In genomic region chr19:2768365-2769132, GRCh38 we compare ENCODE assay signal across 25 cellular contexts. TPM values are rescaled to one million over a fixed set of nuclear protein-coding genes. Genes with fewer than 3 reads are reported as not detected.
A peak's percentile ranks its signal among the peaks of the same experiment; 100 is the strongest.
DNase-seq lines count a peak whose midpoint lies in the region; ATAC-seq, FAIRE-seq and TF ChIP-seq lines count a peak whose summit lies in the region.
"Had no signal": no experiment of that assay in that cellular context is flagged by ENCODE, and none has a peak within 500 bp of the region (broad histone marks: within the 10 kb centered on the region; RNA-seq: fewer than 3 reads in every experiment).

No MANE protein-coding gene starts in this region.

- H3K4me3 Mint-ChIP-seq in natural killer cell treated with Interleukin-12 subunit alpha and Interleukin-12 subunit beta and Interleukin-15 and Interleukin-18, amount 100 ng/mL, for 72 hours, result no peak overlapping the region
- no peak overlapping the region for H3K4me3 Mint-ChIP-seq in natural killer cell
- no peak overlapping the region for H3K4me3 Mint-ChIP-seq in dendritic cell treated with granulocyte-macrophage colony-stimulating factor and Interleukin-4, amounts not matched to agents 40 ng/mL and 50 ng/mL, for 4 days
- no peak overlapping the region for H3K4me3 Mint-ChIP-seq in chondrocyte (ENCODE audit: unreplicated experiment)
- H3K4me3 Mint-ChIP-seq: CD4-positive, CD25-positive, alpha-beta regulatory T cell had no signal

- TF ChIP-seq RAD21 in HepG2 (CRISPR knock-in tag; IDR thresholded peaks at IDR 0.05), result no peak

- no peaks in the 10 kb centered on the region for H3K9me3 ChIP-seq in HepG2 (ENCODE audit: low read length)
- H3K9me3 ChIP-seq in BE2C, result no peaks in the 10 kb centered on the region
- no peaks in the 10 kb centered on the region for H3K9me3 ChIP-seq in mammary epithelial cell (replicated peaks; ENCODE audit: insufficient read depth, low read length)

- DNase-seq in natural killer cell treated with Interleukin-12 subunit alpha and Interleukin-12 subunit beta and Interleukin-15 and Interleukin-18, amount 100 ng/mL, for 72 hours (ENCODE audit: low spot score), result peak; percentile 56
- DNase-seq in natural killer cell, result no peak
- DNase-seq in HepG2 (ENCODE audit: low spot score), result no peak
- no peak for DNase-seq in BE2C
- DNase-seq in chondrocyte (ENCODE audit: low spot score), result no peak
- no peak for DNase-seq in NCI-H2081 treated with DMSO at 0.1 percent for 48 hours (lab: John Stamatoyannopoulos, UW)
- no peak for DNase-seq in mammary epithelial cell
- DNase-seq: CD4-positive, CD25-positive, alpha-beta regulatory T cell; DND-41; KG1; NCI-H1092; NCI-H1436; NCI-H1930; NCI-H226; NCI-H510A treated with DMSO at 0.1 percent for 48 hours; NCI-H748 treated with DMSO at 0.1 percent for 48 hours; PC-9; RPMI8226; SHP77 had no signal

- no peaks in the 10 kb centered on the region for H3K36me3 Mint-ChIP-seq in natural killer cell treated with Interleukin-12 subunit alpha and Interleukin-12 subunit beta and Interleukin-15 and Interleukin-18, amount 100 ng/mL, for 72 hours
- H3K36me3 Mint-ChIP-seq in natural killer cell, result no peaks in the 10 kb centered on the region
- peaks cover 74% of the 10 kb centered on the region for H3K36me3 Mint-ChIP-seq in dendritic cell treated with granulocyte-macrophage colony-stimulating factor and Interleukin-4, amounts not matched to agents 40 ng/mL and 50 ng/mL, for 4 days (ENCODE audit: low read depth)
- H3K36me3 Mint-ChIP-seq in chondrocyte (ENCODE audit: low read depth), result peaks cover 2% of the 10 kb centered on the region

- H3K27ac Mint-ChIP-seq in natural killer cell treated with Interleukin-12 subunit alpha and Interleukin-12 subunit beta and Interleukin-15 and Interleukin-18, amount 100 ng/mL, for 72 hours, result no peak overlapping the region
- no peak overlapping the region for H3K27ac Mint-ChIP-seq in natural killer cell
- peak overlapping the region; percentile 10 for H3K27ac Mint-ChIP-seq in dendritic cell treated with granulocyte-macrophage colony-stimulating factor and Interleukin-4, amounts not matched to agents 40 ng/mL and 50 ng/mL, for 4 days
- H3K27ac Mint-ChIP-seq in chondrocyte (ENCODE audit: unreplicated experiment), result no peak overlapping the region

- intact Hi-C loops in natural killer cell (cut with micrococcal nuclease) (no loop called here), HepG2 (cut with micrococcal nuclease; ENCODE audit: unreplicated experiment) (no loop called here), mammary epithelial cell (cut with micrococcal nuclease) (no loop called here)
- intact Hi-C loops in dendritic cell treated with granulocyte-macrophage colony-stimulating factor and Interleukin-4, amounts not matched to agents 40 ng/mL and 50 ng/mL, for 4 days (cut with micrococcal nuclease), result no loop called here

- H3K4me1 ChIP-seq in HepG2 (ENCODE audit: insufficient read depth, low read length) (no peaks in the 10 kb centered on the region), BE2C (no peaks in the 10 kb centered on the region), mammary epithelial cell (ENCODE audit: insufficient read depth, low read length) (no peaks in the 10 kb centered on the region)

- peaks cover 19% of the 10 kb centered on the region; the same call in 1 of the 2 replicates for H4K20me1 ChIP-seq in HepG2 (ENCODE audit: insufficient read depth, low read length)
- H4K20me1 ChIP-seq in mammary epithelial cell (ENCODE audit: insufficient read depth, low read length), result peaks cover 4% of the 10 kb centered on the region

- H3K9me3 Mint-ChIP-seq in natural killer cell treated with Interleukin-12 subunit alpha and Interleukin-12 subunit beta and Interleukin-15 and Interleukin-18, amount 100 ng/mL, for 72 hours, result no peaks in the 10 kb centered on the region
- H3K9me3 Mint-ChIP-seq in natural killer cell (no peaks in the 10 kb centered on the region), chondrocyte (ENCODE audit: low read depth) (no peaks in the 10 kb centered on the region)
- no peaks in the 10 kb centered on the region for H3K9me3 Mint-ChIP-seq in dendritic cell treated with granulocyte-macrophage colony-stimulating factor and Interleukin-4, amounts not matched to agents 40 ng/mL and 50 ng/mL, for 4 days

- no peak overlapping the region for H3K27ac ChIP-seq in HepG2 (ENCODE audit: extremely low read length, insufficient read depth, low read length)
- no peak overlapping the region for H3K27ac ChIP-seq in mammary epithelial cell (ENCODE audit: insufficient read depth, low read depth, low read length)
- H3K27ac ChIP-seq: HL-60, PC-9 had no signal

- H3K4me2 ChIP-seq in HepG2 (ENCODE audit: low read depth, low read length), result no peak overlapping the region
- no peak overlapping the region for H3K4me2 ChIP-seq in mammary epithelial cell (ENCODE audit: insufficient read depth, low read depth, low read length)
- H3K4me2 ChIP-seq: PC-9 had no signal

- no peak for TF ChIP-seq POLR2A in HepG2 (IDR thresholded peaks at IDR 0.05; ENCODE audit: insufficient read depth in 1 of 2, low read depth in 2 of 2, low read length in 2 of 2)

- 97% methylated on average over 24 of the region's 29 CpGs for WGBS in HepG2 (ENCODE audit: low lambda C conversion rate)
- WGBS in mammary epithelial cell (ENCODE audit: low coverage, missing lambda C conversion rate), result 94% methylated on average over 19 of the region's 29 CpGs

- H3K9ac ChIP-seq in HepG2 (ENCODE audit: insufficient read depth, low read depth, low read length) (no peak overlapping the region), mammary epithelial cell (ENCODE audit: insufficient read depth, low read length) (no peak overlapping the region)

- CTCF ChIA-PET in HepG2 (lab: Yijun Ruan, JAX; ENCODE audit: low intra/inter-chr PET ratio, low total read pairs), result no interaction called here
- CTCF ChIA-PET in mammary epithelial cell (lab: Charles Lee; ENCODE audit: low non-redundant PET), result no interaction called here

- peaks cover 21 to 52% of the 10 kb centered on the region in 2 experiments; a peak in 4 of 5 replicates for H3K36me3 ChIP-seq in HepG2 (replicated peaks in 1 of 2; ENCODE audit: control insufficient read depth in 1 of 2, insufficient read depth in 2 of 2, low read length in 2 of 2)
- peaks cover 75% of the 10 kb centered on the region for H3K36me3 ChIP-seq in BE2C
- peaks cover 2% of the 10 kb centered on the region for H3K36me3 ChIP-seq in mammary epithelial cell (ENCODE audit: insufficient read depth, low read length)

- TF ChIP-seq EP300 in HepG2 (IDR thresholded peaks at IDR 0.05; ENCODE audit: low read depth in 2 of 2, low read length in 2 of 2), result no peak
- TF ChIP-seq EP300 in HepG2 (CRISPR knock-in tag; IDR thresholded peaks at IDR 0.05; ENCODE audit: borderline replicate concordance), result no peak

- peaks cover 6 to 7% of the 10 kb centered on the region in 2 donors for H3K4me1 Mint-ChIP-seq in natural killer cell treated with Interleukin-12 subunit alpha and Interleukin-12 subunit beta and Interleukin-15 and Interleukin-18, amount 100 ng/mL, for 72 hours (ENCODE audit: low read depth in 2 of 2)
- peaks cover 5 to 12% of the 10 kb centered on the region in 2 donors for H3K4me1 Mint-ChIP-seq in natural killer cell
- peaks cover 35% of the 10 kb centered on the region for H3K4me1 Mint-ChIP-seq in dendritic cell treated with granulocyte-macrophage colony-stimulating factor and Interleukin-4, amounts not matched to agents 40 ng/mL and 50 ng/mL, for 4 days (ENCODE audit: low read depth)
- H3K4me1 Mint-ChIP-seq in chondrocyte (ENCODE audit: low read depth), result peaks cover 2% of the 10 kb centered on the region

- peaks cover 38% of the 10 kb centered on the region for H3K79me2 ChIP-seq in HepG2 (ENCODE audit: insufficient read depth, low read length)
- peaks cover 62% of the 10 kb centered on the region for H3K79me2 ChIP-seq in mammary epithelial cell (ENCODE audit: insufficient read depth, low read length)

- BruUV-seq in HepG2 (replicated peaks; lab: Mats Ljungman, UMichigan), result no TSS peak
- BruUV-seq in mammary epithelial cell (replicated peaks; lab: Mats Ljungman, UMichigan), result no TSS peak

- dilution Hi-C loops in mammary epithelial cell (cut with HindIII; ENCODE audit: low sequenced_read_pairs), result no loop called here

- TF ChIP-seq CTCF in natural killer cell (IDR thresholded peaks at IDR 0.05), result no peak
- TF ChIP-seq CTCF in HepG2 (CRISPR knock-in tag; IDR thresholded peaks at IDR 0.05), result no peak
- no peak for TF ChIP-seq CTCF in BE2C (IDR thresholded peaks at IDR 0.05; ENCODE audit: low read depth, low read length)
- TF ChIP-seq CTCF in chondrocyte (IDR thresholded peaks at IDR 0.05), result no peak
- TF ChIP-seq CTCF in mammary epithelial cell (conservative IDR thresholded peaks at IDR 0.05 in 1 of 2, IDR thresholded peaks at IDR 0.05 in 1 of 2; ENCODE audit: extremely low read depth in 1 of 2, insufficient read depth in 1 of 2, low read depth in 1 of 2, low read length in 2 of 2), result no peak

- POLR2A ChIA-PET in HepG2 (lab: Yijun Ruan, JAX), result no interaction called here

- H3K27me3 ChIP-seq in HepG2 (ENCODE audit: control insufficient read depth in 1 of 2, insufficient read depth in 2 of 2, low read length in 2 of 2) (no peaks in the 10 kb centered on the region), BE2C (no peaks in the 10 kb centered on the region), mammary epithelial cell (ENCODE audit: insufficient read depth, low read length) (no peaks in the 10 kb centered on the region)

- no peak overlapping the region for H2AFZ ChIP-seq in HepG2 (ENCODE audit: low read length)
- H2AFZ ChIP-seq in mammary epithelial cell (ENCODE audit: low read depth, low read length), result no peak overlapping the region
- H2AFZ ChIP-seq: PC-9 had no signal

- in situ Hi-C loops in HepG2 (cut with HindIII; ENCODE audit: extremely low pct_ligation_motif_present, low pct_unique_long_range_greater_than_20kb), result no loop called here
- in situ Hi-C loops in mammary epithelial cell (cut with MboI; ENCODE audit: low sequenced_read_pairs in 2 of 2), result no loop called here

- no peak for ATAC-seq in natural killer cell treated with Interleukin-12 subunit alpha and Interleukin-12 subunit beta and Interleukin-15 and Interleukin-18, amount 100 ng/mL, for 72 hours
- ATAC-seq in natural killer cell (no peak), HepG2 (no peak; the same call in 2 of the 3 replicates)

- no peaks in the 10 kb centered on the region for H3K27me3 Mint-ChIP-seq in natural killer cell treated with Interleukin-12 subunit alpha and Interleukin-12 subunit beta and Interleukin-15 and Interleukin-18, amount 100 ng/mL, for 72 hours
- no peaks in the 10 kb centered on the region for H3K27me3 Mint-ChIP-seq in natural killer cell (ENCODE audit: low read depth in 2 of 2)
- no peaks in the 10 kb centered on the region for H3K27me3 Mint-ChIP-seq in dendritic cell treated with granulocyte-macrophage colony-stimulating factor and Interleukin-4, amounts not matched to agents 40 ng/mL and 50 ng/mL, for 4 days
- no peaks in the 10 kb centered on the region for H3K27me3 Mint-ChIP-seq in chondrocyte (ENCODE audit: low read depth)
- H3K27me3 Mint-ChIP-seq: CD4-positive, CD25-positive, alpha-beta regulatory T cell had no signal

- no peak overlapping the region for H3K4me3 ChIP-seq in HepG2 (replicated peaks in 1 of 3; ENCODE audit: insufficient read depth in 1 of 3, low read depth in 2 of 3, low read length in 3 of 3)
- no peak overlapping the region for H3K4me3 ChIP-seq in BE2C (ENCODE audit: low read depth, low read length)
- no peak overlapping the region for H3K4me3 ChIP-seq in mammary epithelial cell (replicated peaks in 1 of 3; ENCODE audit: insufficient read depth in 1 of 3, low read depth in 2 of 3, low read length in 3 of 3)
- H3K4me3 ChIP-seq: PC-9 had no signal

- no peak for FAIRE-seq in HepG2 (lab: Jason Lieb, UNC)
- FAIRE-seq: A204.1, GM12892, H54 had no signal

RNA-seq across cellular contexts. Expression of gene SGTA, which starts 14.5 kb away (rescaled TPM):
- total RNA-seq in natural killer cell treated with Interleukin-12 subunit alpha and Interleukin-12 subunit beta and Interleukin-15 and Interleukin-18, amount 100 ng/mL, for 72 hours, result 100 to 1,000 TPM in 1 of 2 donors, 10 to 100 TPM in 1; 61.1 to 107 TPM
- total RNA-seq in natural killer cell, result 10 to 100 TPM; 35.2 to 38.1 (median 36.2) TPM
- 47.4 and 47.5 TPM in 2 replicates for total RNA-seq in HepG2 (2016; rRNA removed; fragmentation: Illumina TruSeq; extraction: Trizol)
- total RNA-seq in HepG2 (2016; cell fraction: cytosol; rRNA removed; fragmentation: Illumina TruSeq; extraction: Trizol; ENCODE audit: low read depth), result 15.4 and 15.7 TPM in 2 replicates
- 38.4 and 51.3 TPM in 2 replicates for total RNA-seq in HepG2 (2016; cell fraction: insoluble cytoplasmic fraction; rRNA removed; fragmentation: Illumina TruSeq; extraction: Trizol)
- 36.5 and 39.1 TPM in 2 replicates for total RNA-seq in HepG2 (2016; cell fraction: membrane; rRNA removed; fragmentation: Illumina TruSeq; extraction: Trizol)
- total RNA-seq in HepG2 (2016; cell fraction: nucleus; rRNA removed; fragmentation: Illumina TruSeq; extraction: Trizol), result 22.7 and 29.7 TPM in 2 replicates
- polyA plus RNA-seq in HepG2 (2011; rRNA removed), result 43.0 and 43.9 TPM in 2 replicates
- 36.5 and 53.7 TPM in 2 replicates for polyA plus RNA-seq in HepG2 (2011; cell fraction: cytosol; rRNA removed)
- 91.7 and 100.0 TPM in 2 replicates for polyA plus RNA-seq in HepG2 (2011; cell fraction: nucleus; rRNA removed)
- 31.5 and 46.4 TPM in 2 replicates for polyA plus RNA-seq in HepG2 (2012)
- 19.4 and 21.9 TPM in 2 replicates for polyA plus RNA-seq in HepG2 (2016; cell fraction: cytosol; fragmentation: Illumina TruSeq; extraction: Trizol; ENCODE audit: low read depth)
- polyA plus RNA-seq in HepG2 (2016; cell fraction: insoluble cytoplasmic fraction; fragmentation: Illumina TruSeq; extraction: Trizol; ENCODE audit: low read depth), result 59.1 and 69.1 TPM in 2 replicates
- polyA plus RNA-seq in HepG2 (2016; cell fraction: membrane; fragmentation: Illumina TruSeq; extraction: Trizol; ENCODE audit: low read depth), result 43.4 and 44.2 TPM in 2 replicates
- 75.8 and 78.8 TPM in 2 replicates for polyA plus RNA-seq in HepG2 (2016; cell fraction: nucleus; fragmentation: Illumina TruSeq; extraction: Trizol; ENCODE audit: insufficient read depth, low read depth)
- polyA minus RNA-seq in HepG2 (2011; rRNA and poly(A)+ RNA removed; ENCODE audit: low replicate concordance), result 33.4 and 37.8 TPM in 2 replicates
- polyA minus RNA-seq in HepG2 (2011; cell fraction: cytosol; rRNA and poly(A)+ RNA removed), result 21.6 and 25.4 TPM in 2 replicates
- 12.1 and 13.1 TPM in 2 replicates for polyA minus RNA-seq in HepG2 (2011; cell fraction: nucleus; rRNA and poly(A)+ RNA removed)
- polyA plus RNA-seq in BE2C (2012; ENCODE audit: insufficient read depth, insufficient read length, low read depth), result 190 TPM
- total RNA-seq in chondrocyte, result 36.6 to 42.2 TPM (median 37.7 TPM) in 3 replicates
- 10 to 100 TPM; 52.5 to 71.3 TPM for total RNA-seq in mammary epithelial cell
- 101 TPM for polyA plus RNA-seq in mammary epithelial cell
- polyA minus RNA-seq in mammary epithelial cell, result 132 TPM

RNA-seq across cellular contexts. Expression of gene THOP1, which starts 16.8 kb away (rescaled TPM):
- 100 to 1,000 TPM; 105 to 224 TPM for total RNA-seq in natural killer cell treated with Interleukin-12 subunit alpha and Interleukin-12 subunit beta and Interleukin-15 and Interleukin-18, amount 100 ng/mL, for 72 hours
- total RNA-seq in natural killer cell (10 to 100 TPM; 31.6 to 44.0 (median 33.4) TPM), HepG2 (2016; rRNA removed; fragmentation: Illumina TruSeq; extraction: Trizol) (98.1 and 116 TPM in 2 replicates), chondrocyte (46.9 to 78.0 TPM (median 48.4 TPM) in 3 replicates), mammary epithelial cell (10 to 100 TPM; 63.7 to 100.0 TPM)
- 12.3 and 13.1 TPM in 2 replicates for total RNA-seq in HepG2 (2016; cell fraction: cytosol; rRNA removed; fragmentation: Illumina TruSeq; extraction: Trizol; ENCODE audit: low read depth)
- 83.9 and 120 TPM in 2 replicates for total RNA-seq in HepG2 (2016; cell fraction: insoluble cytoplasmic fraction; rRNA removed; fragmentation: Illumina TruSeq; extraction: Trizol)
- 35.7 and 37.5 TPM in 2 replicates for total RNA-seq in HepG2 (2016; cell fraction: membrane; rRNA removed; fragmentation: Illumina TruSeq; extraction: Trizol)
- total RNA-seq in HepG2 (2016; cell fraction: nucleus; rRNA removed; fragmentation: Illumina TruSeq; extraction: Trizol), result 71.2 and 83.7 TPM in 2 replicates
- polyA plus RNA-seq in HepG2 (2011; rRNA removed) (74.4 and 81.4 TPM in 2 replicates), mammary epithelial cell (94.8 TPM)
- 50.2 and 88.6 TPM in 2 replicates for polyA plus RNA-seq in HepG2 (2011; cell fraction: cytosol; rRNA removed)
- 183 and 242 TPM in 2 replicates for polyA plus RNA-seq in HepG2 (2011; cell fraction: nucleus; rRNA removed)
- 41.9 and 45.1 TPM in 2 replicates for polyA plus RNA-seq in HepG2 (2012)
- 9.6 TPM in 2 replicates for polyA plus RNA-seq in HepG2 (2016; cell fraction: cytosol; fragmentation: Illumina TruSeq; extraction: Trizol; ENCODE audit: low read depth)
- polyA plus RNA-seq in HepG2 (2016; cell fraction: insoluble cytoplasmic fraction; fragmentation: Illumina TruSeq; extraction: Trizol; ENCODE audit: low read depth), result 69.9 and 92.7 TPM in 2 replicates
- polyA plus RNA-seq in HepG2 (2016; cell fraction: membrane; fragmentation: Illumina TruSeq; extraction: Trizol; ENCODE audit: low read depth), result 20.1 and 20.4 TPM in 2 replicates
- 159 and 175 TPM in 2 replicates for polyA plus RNA-seq in HepG2 (2016; cell fraction: nucleus; fragmentation: Illumina TruSeq; extraction: Trizol; ENCODE audit: insufficient read depth, low read depth)
- polyA minus RNA-seq in HepG2 (2011; rRNA and poly(A)+ RNA removed; ENCODE audit: low replicate concordance), result 118 and 211 TPM in 2 replicates
- 39.9 and 51.4 TPM in 2 replicates for polyA minus RNA-seq in HepG2 (2011; cell fraction: cytosol; rRNA and poly(A)+ RNA removed)
- 26.3 and 32.6 TPM in 2 replicates for polyA minus RNA-seq in HepG2 (2011; cell fraction: nucleus; rRNA and poly(A)+ RNA removed)
- 102 TPM for polyA plus RNA-seq in BE2C (2012; ENCODE audit: insufficient read depth, insufficient read length, low read depth)
- 130 TPM for polyA minus RNA-seq in mammary epithelial cell

RNA-seq across cellular contexts. Expression of gene SLC39A3, which starts 28.7 kb away (rescaled TPM):
- 10 to 100 TPM; 30.5 to 91.6 TPM for total RNA-seq in natural killer cell treated with Interleukin-12 subunit alpha and Interleukin-12 subunit beta and Interleukin-15 and Interleukin-18, amount 100 ng/mL, for 72 hours
- 10 to 100 TPM; 14.8 to 29.4 (median 19.6) TPM for total RNA-seq in natural killer cell
- total RNA-seq in HepG2 (2016; rRNA removed; fragmentation: Illumina TruSeq; extraction: Trizol), result 25.0 and 41.6 TPM in 2 replicates
- 28.6 and 43.2 TPM in 2 replicates for total RNA-seq in HepG2 (2016; cell fraction: cytosol; rRNA removed; fragmentation: Illumina TruSeq; extraction: Trizol; ENCODE audit: low read depth)
- total RNA-seq in HepG2 (2016; cell fraction: insoluble cytoplasmic fraction; rRNA removed; fragmentation: Illumina TruSeq; extraction: Trizol), result 19.6 and 44.5 TPM in 2 replicates
- 45.1 and 60.0 TPM in 2 replicates for total RNA-seq in HepG2 (2016; cell fraction: membrane; rRNA removed; fragmentation: Illumina TruSeq; extraction: Trizol)
- 30.3 and 32.7 TPM in 2 replicates for total RNA-seq in HepG2 (2016; cell fraction: nucleus; rRNA removed; fragmentation: Illumina TruSeq; extraction: Trizol)
- 33.6 and 34.2 TPM in 2 replicates for polyA plus RNA-seq in HepG2 (2011; rRNA removed)
- 39.9 and 48.2 TPM in 2 replicates for polyA plus RNA-seq in HepG2 (2011; cell fraction: cytosol; rRNA removed)
- polyA plus RNA-seq in HepG2 (2011; cell fraction: nucleus; rRNA removed), result 22.1 and 24.0 TPM in 2 replicates
- 18.4 and 30.9 TPM in 2 replicates for polyA plus RNA-seq in HepG2 (2012)
- polyA plus RNA-seq in HepG2 (2016; cell fraction: cytosol; fragmentation: Illumina TruSeq; extraction: Trizol; ENCODE audit: low read depth), result 41.4 and 52.9 TPM in 2 replicates
- 27.9 and 37.1 TPM in 2 replicates for polyA plus RNA-seq in HepG2 (2016; cell fraction: insoluble cytoplasmic fraction; fragmentation: Illumina TruSeq; extraction: Trizol; ENCODE audit: low read depth)
- 50.5 and 57.8 TPM in 2 replicates for polyA plus RNA-seq in HepG2 (2016; cell fraction: membrane; fragmentation: Illumina TruSeq; extraction: Trizol; ENCODE audit: low read depth)
- polyA plus RNA-seq in HepG2 (2016; cell fraction: nucleus; fragmentation: Illumina TruSeq; extraction: Trizol; ENCODE audit: insufficient read depth, low read depth), result 65.1 and 70.7 TPM in 2 replicates
- 38.4 and 71.1 TPM in 2 replicates for polyA minus RNA-seq in HepG2 (2011; rRNA and poly(A)+ RNA removed; ENCODE audit: low replicate concordance)
- polyA minus RNA-seq in HepG2 (2011; cell fraction: cytosol; rRNA and poly(A)+ RNA removed), result 13.8 and 15.1 TPM in 2 replicates
- polyA minus RNA-seq in HepG2 (2011; cell fraction: nucleus; rRNA and poly(A)+ RNA removed), result 8.5 and 9.3 TPM in 2 replicates
- 159 TPM for polyA plus RNA-seq in BE2C (2012; ENCODE audit: insufficient read depth, insufficient read length, low read depth)
- 28.2 to 34.0 TPM (median 32.7 TPM) in 3 replicates for total RNA-seq in chondrocyte
- total RNA-seq in mammary epithelial cell, result 10 to 100 TPM; 32.6 to 34.7 TPM
- 24.8 TPM for polyA plus RNA-seq in mammary epithelial cell
- polyA minus RNA-seq in mammary epithelial cell, result 46.4 TPM

RNA-seq across cellular contexts. Expression of gene DIRAS1, which starts 47.4 kb away (rescaled TPM):
- not detected for total RNA-seq in natural killer cell treated with Interleukin-12 subunit alpha and Interleukin-12 subunit beta and Interleukin-15 and Interleukin-18, amount 100 ng/mL, for 72 hours
- total RNA-seq in natural killer cell, result under 1 TPM; 0.12 to 0.48 (median 0.18) TPM
- 0.97 and 1.2 TPM in 2 replicates for total RNA-seq in HepG2 (2016; rRNA removed; fragmentation: Illumina TruSeq; extraction: Trizol)
- 0.61 and 0.62 TPM in 2 replicates for total RNA-seq in HepG2 (2016; cell fraction: cytosol; rRNA removed; fragmentation: Illumina TruSeq; extraction: Trizol; ENCODE audit: low read depth)
- total RNA-seq in HepG2 (2016; cell fraction: insoluble cytoplasmic fraction; rRNA removed; fragmentation: Illumina TruSeq; extraction: Trizol), result 1.0 and 1.1 TPM in 2 replicates
- total RNA-seq in HepG2 (2016; cell fraction: membrane; rRNA removed; fragmentation: Illumina TruSeq; extraction: Trizol), result 1.3 and 1.6 TPM in 2 replicates
- 0.56 and 0.94 TPM in 2 replicates for total RNA-seq in HepG2 (2016; cell fraction: nucleus; rRNA removed; fragmentation: Illumina TruSeq; extraction: Trizol)
- polyA plus RNA-seq in HepG2 (2011; rRNA removed), result 1.8 and 2.9 TPM in 2 replicates
- polyA plus RNA-seq in HepG2 (2011; cell fraction: cytosol; rRNA removed), result 1.7 and 2.2 TPM in 2 replicates
- 2.6 and 3.2 TPM in 2 replicates for polyA plus RNA-seq in HepG2 (2011; cell fraction: nucleus; rRNA removed)
- 1.3 and 1.7 TPM in 2 replicates for polyA plus RNA-seq in HepG2 (2012)
- polyA plus RNA-seq in HepG2 (2016; cell fraction: cytosol; fragmentation: Illumina TruSeq; extraction: Trizol; ENCODE audit: low read depth), result 0.97 and 1.5 TPM in 2 replicates
- 1.7 and 2.5 TPM in 2 replicates for polyA plus RNA-seq in HepG2 (2016; cell fraction: insoluble cytoplasmic fraction; fragmentation: Illumina TruSeq; extraction: Trizol; ENCODE audit: low read depth)
- 1.8 and 1.9 TPM in 2 replicates for polyA plus RNA-seq in HepG2 (2016; cell fraction: membrane; fragmentation: Illumina TruSeq; extraction: Trizol; ENCODE audit: low read depth)
- 1.9 and 2.0 TPM in 2 replicates for polyA plus RNA-seq in HepG2 (2016; cell fraction: nucleus; fragmentation: Illumina TruSeq; extraction: Trizol; ENCODE audit: insufficient read depth, low read depth)
- polyA minus RNA-seq in HepG2 (2011; rRNA and poly(A)+ RNA removed; ENCODE audit: low replicate concordance), result 0.35 and 2.3 TPM in 2 replicates
- polyA minus RNA-seq in HepG2 (2011; cell fraction: cytosol; rRNA and poly(A)+ RNA removed), result 1.7 and 1.8 TPM in 2 replicates
- 0.64 and 0.75 TPM in 2 replicates for polyA minus RNA-seq in HepG2 (2011; cell fraction: nucleus; rRNA and poly(A)+ RNA removed)
- 52.2 TPM for polyA plus RNA-seq in BE2C (2012; ENCODE audit: insufficient read depth, insufficient read length, low read depth)
- total RNA-seq in chondrocyte, result 14.1 to 20.9 TPM (median 20.2 TPM) in 3 replicates
- total RNA-seq in mammary epithelial cell, result 1 to 10 TPM in 1 of 2 donors, under 1 TPM in 1; 0.42 to 4.3 TPM
- polyA plus RNA-seq in mammary epithelial cell, result 0.09 TPM
- not detected for polyA minus RNA-seq in mammary epithelial cell
- total RNA-seq: CD4-positive, CD25-positive, alpha-beta regulatory T cell; HT-29 had no signal
- polyA plus RNA-seq: CD4-positive, CD25-positive, alpha-beta regulatory T cell had no signal

RNA-seq across cellular contexts. Expression of gene ZNF554, which starts 51.1 kb away (rescaled TPM):
- 1 to 10 TPM in 1 of 2 donors, under 1 TPM in 1; 0.89 to 2.9 TPM for total RNA-seq in natural killer cell treated with Interleukin-12 subunit alpha and Interleukin-12 subunit beta and Interleukin-15 and Interleukin-18, amount 100 ng/mL, for 72 hours
- total RNA-seq in natural killer cell (1 to 10 TPM; 3.4 to 5.6 (median 3.7) TPM), HepG2 (2016; rRNA removed; fragmentation: Illumina TruSeq; extraction: Trizol) (2.7 and 3.0 TPM in 2 replicates), chondrocyte (4.1 to 4.5 TPM (median 4.4 TPM) in 3 replicates), mammary epithelial cell (1 to 10 TPM; 4.0 to 5.8 TPM)
- 0.88 and 1.3 TPM in 2 replicates for total RNA-seq in HepG2 (2016; cell fraction: cytosol; rRNA removed; fragmentation: Illumina TruSeq; extraction: Trizol; ENCODE audit: low read depth)
- 2.8 and 2.9 TPM in 2 replicates for total RNA-seq in HepG2 (2016; cell fraction: insoluble cytoplasmic fraction; rRNA removed; fragmentation: Illumina TruSeq; extraction: Trizol)
- total RNA-seq in HepG2 (2016; cell fraction: membrane; rRNA removed; fragmentation: Illumina TruSeq; extraction: Trizol), result 2.2 and 2.7 TPM in 2 replicates
- 2.4 and 2.6 TPM in 2 replicates for total RNA-seq in HepG2 (2016; cell fraction: nucleus; rRNA removed; fragmentation: Illumina TruSeq; extraction: Trizol)
- polyA plus RNA-seq in HepG2 (2011; rRNA removed) (2.2 and 2.4 TPM in 2 replicates), mammary epithelial cell (1.8 TPM)
- 1.0 and 1.8 TPM in 2 replicates for polyA plus RNA-seq in HepG2 (2011; cell fraction: cytosol; rRNA removed)
- polyA plus RNA-seq in HepG2 (2011; cell fraction: nucleus; rRNA removed), result 2.7 and 4.3 TPM in 2 replicates
- polyA plus RNA-seq in HepG2 (2012), result 2.4 and 2.5 TPM in 2 replicates
- 0.44 and 0.53 TPM in 2 replicates for polyA plus RNA-seq in HepG2 (2016; cell fraction: cytosol; fragmentation: Illumina TruSeq; extraction: Trizol; ENCODE audit: low read depth)
- polyA plus RNA-seq in HepG2 (2016; cell fraction: insoluble cytoplasmic fraction; fragmentation: Illumina TruSeq; extraction: Trizol; ENCODE audit: low read depth), result 1.6 and 1.8 TPM in 2 replicates
- 1.1 and 1.3 TPM in 2 replicates for polyA plus RNA-seq in HepG2 (2016; cell fraction: membrane; fragmentation: Illumina TruSeq; extraction: Trizol; ENCODE audit: low read depth)
- 4.4 and 5.6 TPM in 2 replicates for polyA plus RNA-seq in HepG2 (2016; cell fraction: nucleus; fragmentation: Illumina TruSeq; extraction: Trizol; ENCODE audit: insufficient read depth, low read depth)
- 1.1 and 2.6 TPM in 2 replicates for polyA minus RNA-seq in HepG2 (2011; rRNA and poly(A)+ RNA removed; ENCODE audit: low replicate concordance)
- 1.5 and 1.6 TPM in 2 replicates for polyA minus RNA-seq in HepG2 (2011; cell fraction: cytosol; rRNA and poly(A)+ RNA removed)
- 1.8 and 2.6 TPM in 2 replicates for polyA minus RNA-seq in HepG2 (2011; cell fraction: nucleus; rRNA and poly(A)+ RNA removed)
- 0.80 TPM for polyA plus RNA-seq in BE2C (2012; ENCODE audit: insufficient read depth, insufficient read length, low read depth)
- polyA minus RNA-seq in mammary epithelial cell, result 2.5 TPM
